15 cellular contexts compared by ENCODE assay signal in the genomic region with DNA sequence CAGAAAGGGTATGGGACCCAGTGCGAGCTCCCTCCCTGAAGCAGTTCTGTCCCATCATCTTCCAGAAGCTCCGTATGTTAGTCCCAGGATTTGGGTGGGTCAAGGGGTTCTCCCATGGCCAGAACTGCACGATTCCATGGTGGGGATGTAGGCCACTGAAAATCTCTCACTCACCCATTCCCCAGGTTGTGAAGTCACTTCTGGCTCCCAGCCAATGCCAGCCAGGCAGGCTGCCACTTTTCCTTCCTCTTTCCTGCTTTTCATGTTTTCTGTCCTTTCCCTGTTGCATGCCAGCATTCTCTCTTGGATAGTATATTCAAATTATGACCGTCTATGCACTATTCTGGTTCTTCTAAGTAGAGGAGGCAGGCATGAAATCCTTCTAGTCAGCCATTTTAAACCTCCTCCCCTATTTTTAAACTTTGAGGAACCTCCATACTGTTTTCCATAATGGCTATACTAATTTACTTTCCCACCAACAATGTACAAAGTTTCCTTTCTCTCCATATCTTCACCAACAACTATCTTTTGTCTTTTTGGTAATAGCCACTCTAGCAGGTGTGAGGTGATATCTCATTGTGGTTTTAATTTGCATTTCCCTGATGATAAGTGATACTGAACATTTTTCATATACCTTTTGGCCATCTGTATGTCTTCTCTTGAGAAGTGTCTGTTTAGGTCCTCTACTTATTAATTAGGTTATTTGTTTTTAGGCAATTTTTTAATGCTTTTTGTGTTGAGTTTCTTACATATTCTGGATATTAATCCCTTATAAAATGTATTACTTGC.
DNase-seq lines count a peak whose midpoint lies in the region; ATAC-seq and TF ChIP-seq lines count a peak whose summit lies in the region.
"Had no signal": no experiment of that assay in that cellular context is flagged by ENCODE, and none has a peak within 500 bp of the region (broad histone marks: within the 10 kb centered on the region; RNA-seq: fewer than 3 reads in every experiment).

No MANE protein-coding gene starts in this region.

- H3K36me3 Mint-ChIP-seq in MCF 10A (ENCODE audit: insufficient read depth, unreplicated experiment) = no peaks in the 10 kb centered on the region
- H3K36me3 Mint-ChIP-seq in CD4-positive, alpha-beta memory T cell = peaks cover 0 to under 1% of the 10 kb centered on the region in 2 donors
- H3K36me3 Mint-ChIP-seq: neural progenitor cell had no signal

- no peak overlapping the region for H3K27ac Mint-ChIP-seq in MCF 10A (ENCODE audit: low read depth, unreplicated experiment)
- no peak overlapping the region for H3K27ac Mint-ChIP-seq in CD4-positive, alpha-beta memory T cell
- H3K27ac Mint-ChIP-seq: activated CD4-positive, alpha-beta T cell treated with anti-CD3 and anti-CD28 coated beads for 36 hours; neural progenitor cell had no signal

- H3K27ac ChIP-seq in CD4-positive, alpha-beta memory T cell (ENCODE audit: low read depth, low read length) = no peak overlapping the region
- H3K27ac ChIP-seq: neural progenitor cell had no signal

- H3K4me1 ChIP-seq in CD4-positive, alpha-beta memory T cell (ENCODE audit: insufficient read depth, low read length) = peaks cover 14% of the 10 kb centered on the region
- H3K4me1 ChIP-seq: neural progenitor cell had no signal

- no peak overlapping the region for H3K4me3 Mint-ChIP-seq in MCF 10A (ENCODE audit: unreplicated experiment)
- H3K4me3 Mint-ChIP-seq in CD4-positive, alpha-beta memory T cell = no peak overlapping the region
- H3K4me3 Mint-ChIP-seq: activated CD4-positive, alpha-beta T cell treated with anti-CD3 and anti-CD28 coated beads for 36 hours; neural progenitor cell had no signal

- peaks cover 15% of the 10 kb centered on the region for H3K4me1 Mint-ChIP-seq in MCF 10A (ENCODE audit: insufficient read depth, unreplicated experiment)
- peaks cover 5 to 13% (median 10%) of the 10 kb centered on the region in 4 donors for H3K4me1 Mint-ChIP-seq in CD4-positive, alpha-beta memory T cell

- intact Hi-C loops in MCF 10A (cut with micrococcal nuclease) = no loop called here
- intact Hi-C loops in CD4-positive, alpha-beta memory T cell (cut with micrococcal nuclease) = no loop called here

- peaks cover 8% of the 10 kb centered on the region for H3K9me3 Mint-ChIP-seq in MCF 10A (ENCODE audit: unreplicated experiment)
- peaks cover 0 to 5% (median 3%) of the 10 kb centered on the region in 8 donors for H3K9me3 Mint-ChIP-seq in CD4-positive, alpha-beta memory T cell
- H3K9me3 Mint-ChIP-seq: neural progenitor cell had no signal

- no TSS peak for BruUV-seq in MCF 10A (replicated peaks; lab: Mats Ljungman, UMichigan)

- peak; percentile 62 for ATAC-seq in GM18517 (IDR thresholded peaks at IDR 0.05; ENCODE audit: unreplicated experiment)
- peak; percentile 35 for ATAC-seq in GM19397 (IDR thresholded peaks at IDR 0.05; ENCODE audit: unreplicated experiment)
- ATAC-seq in HG02798 (IDR thresholded peaks at IDR 0.05; ENCODE audit: poor library complexity, unreplicated experiment) = peak; percentile 60
- peak; percentile 36 for ATAC-seq in HG03558 (IDR thresholded peaks at IDR 0.05; ENCODE audit: extremely low read depth, unreplicated experiment)
- no peak for ATAC-seq in HG03565 (IDR thresholded peaks at IDR 0.05; ENCODE audit: unreplicated experiment)
- ATAC-seq in HG02610 (IDR thresholded peaks at IDR 0.05; ENCODE audit: unreplicated experiment) = no peak
- ATAC-seq: activated CD4-positive, alpha-beta T cell treated with anti-CD3 and anti-CD28 coated beads for 36 hours had no signal

- POLR2A ChIA-PET in MCF 10A (lab: Yijun Ruan, JAX) = no interaction called here
- POLR2A ChIA-PET in CD4-positive, alpha-beta memory T cell (lab: Charles Lee; ENCODE audit: partially characterized antibody) = no interaction called here

- CTCF ChIA-PET in MCF 10A (lab: Yijun Ruan, JAX) = no interaction called here
- CTCF ChIA-PET in CD4-positive, alpha-beta memory T cell (lab: Charles Lee; ENCODE audit: partially characterized antibody) = no interaction called here

- DNase-seq in MCF 10A (ENCODE audit: unreplicated experiment) = no peak
- DNase-seq in CD4-positive, alpha-beta memory T cell = no peak
- DNase-seq: activated CD4-positive, alpha-beta T cell treated with anti-CD3 and anti-CD28 coated beads for 36 hours; activated T-cell treated with anti-CD3 and anti-CD28 coated beads, Interleukin-2, amount 50 U/mL, for 48 hours; AML-193; amniotic stem cell; HCEC 1CT; SW 1271 had no signal

- no peaks in the 10 kb centered on the region for H3K36me3 ChIP-seq in CD4-positive, alpha-beta memory T cell (ENCODE audit: insufficient read depth, low read length)
- H3K36me3 ChIP-seq: neural progenitor cell had no signal

- no peaks in the 10 kb centered on the region for H3K27me3 ChIP-seq in CD4-positive, alpha-beta memory T cell (ENCODE audit: insufficient read depth, low read length)
- H3K27me3 ChIP-seq: neural progenitor cell had no signal

- no peak overlapping the region for H3K4me3 ChIP-seq in CD4-positive, alpha-beta memory T cell (ENCODE audit: low read length in 2 of 2)
- H3K4me3 ChIP-seq: neural progenitor cell had no signal

- no peak for TF ChIP-seq CTCF in MCF 10A (IDR thresholded peaks at IDR 0.05; ENCODE audit: unreplicated experiment)

- H3K9me3 ChIP-seq in CD4-positive, alpha-beta memory T cell (ENCODE audit: control insufficient read depth in 1 of 2, low read length in 2 of 2) = no peaks in the 10 kb centered on the region

- H3K27me3 Mint-ChIP-seq in MCF 10A (ENCODE audit: insufficient read depth, unreplicated experiment) = no peaks in the 10 kb centered on the region
- peaks cover 0 to 2% of the 10 kb centered on the region in 2 donors for H3K27me3 Mint-ChIP-seq in CD4-positive, alpha-beta memory T cell

Comparison
In these comparisons a context has a peak if more than half of its experiments do, and no peak if none do; other contexts are left out.
1. ATAC-seq: peak in GM18517 (single experiment), GM19397 (single experiment), HG02798 (single experiment) and HG03558 (single experiment); none in HG03565 (single experiment) and HG02610 (single experiment).